Comparison of ENCODE assay signal across 23 cellular contexts in genomic region chr18:79294235-79294634, GRCh38.
"Had no signal": no experiment of that assay in that cellular context is flagged by ENCODE, and none has a peak within 500 bp of the region (broad histone marks: within the 10 kb centered on the region; RNA-seq: fewer than 3 reads in every experiment).

No MANE protein-coding gene starts in this region.

- ATAC-seq: HepG2 had no signal

- H3K27me3 ChIP-seq: MG63, SJSA1 had no signal

- H3K27ac ChIP-seq: SJSA1, SK-N-MC had no signal

- FAIRE-seq: HepG2, RCC 7860 had no signal

- DNase-seq: IMR-90, Karpas-422, KG1, MG63, NCI-H1092 treated with DMSO at 0.1 percent for 48 hours, NCI-H1436, NCI-H187, NCI-H2029, NCI-H2081 treated with DMSO at 0.1 percent for 48 hours, NCI-H2171, NCI-H226, NCI-H446, NCI-H510A, NCI-H524 treated with DMSO at 0.1 percent for 48 hours, NCI-H69, NCI-H774, Right ventricle myocardium superior, RPMI8226, SIG-M5 had no signal

- H3K9me3 ChIP-seq: MG63, SJSA1 had no signal

- H3K36me3 ChIP-seq: MG63, SJSA1 had no signal

- H3K4me3 ChIP-seq: MG63, SJSA1, SK-N-MC had no signal

- H3K4me1 ChIP-seq: SJSA1 had no signal
